3 cellular contexts compared by ENCODE assay signal in the genomic region with DNA sequence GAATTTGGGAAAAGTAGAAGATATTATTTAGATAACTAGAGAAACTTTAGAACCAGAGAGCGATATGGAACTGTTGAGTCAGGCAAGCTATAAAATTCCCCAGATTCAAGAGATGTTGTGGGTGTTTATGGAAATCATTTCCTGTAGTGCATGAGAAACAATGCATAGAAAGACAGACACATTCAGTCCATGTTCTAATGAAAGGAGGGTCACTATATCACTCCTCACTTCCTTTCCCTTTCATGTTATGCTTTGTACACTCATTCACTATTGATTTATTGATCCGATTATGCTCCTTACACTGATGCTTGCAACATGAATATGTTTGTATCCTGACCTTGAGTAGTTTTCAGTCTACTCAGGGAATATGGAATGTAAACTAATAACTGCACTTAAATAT.
TF ChIP-seq lines count a peak whose summit lies in the region.

No MANE protein-coding gene starts in this region.

TF ChIP-seq in SK-N-SH, 30 proteins besides CTCF, POLR2A, EP300 and RAD21 (continued from another document):
- TF ChIP-seq RCOR1 (IDR thresholded peaks at IDR 0.05; ENCODE audit: low read length) (no peak), GABPA (IDR thresholded peaks at IDR 0.05; ENCODE audit: low read depth) (no peak), GATA2 (CRISPR knock-in tag; IDR thresholded peaks at IDR 0.05) (no peak), NRF1 (IDR thresholded peaks at IDR 0.05; ENCODE audit: low read depth, low read length) (no peak), PBX3 (IDR thresholded peaks at IDR 0.05) (no peak)
- TF ChIP-seq, protein P1, sequence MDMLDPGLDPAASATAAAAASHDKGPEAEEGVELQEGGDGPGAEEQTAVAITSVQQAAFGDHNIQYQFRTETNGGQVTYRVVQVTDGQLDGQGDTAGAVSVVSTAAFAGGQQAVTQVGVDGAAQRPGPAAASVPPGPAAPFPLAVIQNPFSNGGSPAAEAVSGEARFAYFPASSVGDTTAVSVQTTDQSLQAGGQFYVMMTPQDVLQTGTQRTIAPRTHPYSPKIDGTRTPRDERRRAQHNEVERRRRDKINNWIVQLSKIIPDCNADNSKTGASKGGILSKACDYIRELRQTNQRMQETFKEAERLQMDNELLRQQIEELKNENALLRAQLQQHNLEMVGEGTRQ (IDR thresholded peaks at IDR 0.05; ENCODE audit: borderline replicate concordance, low read depth, low read length): no peak
- TF ChIP-seq, protein P2, sequence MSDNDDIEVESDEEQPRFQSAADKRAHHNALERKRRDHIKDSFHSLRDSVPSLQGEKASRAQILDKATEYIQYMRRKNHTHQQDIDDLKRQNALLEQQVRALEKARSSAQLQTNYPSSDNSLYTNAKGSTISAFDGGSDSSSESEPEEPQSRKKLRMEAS (IDR thresholded peaks at IDR 0.05; ENCODE audit: low read depth): no peak
TF ChIP-seq in SK-N-SH: peak in this region for 0.

TF ChIP-seq in SK-N-SH treated with all-trans-retinoic acid at 6 μM for 48 hours, 23 proteins besides CTCF, POLR2A, EP300 and RAD21 (continued from another document):
- TF ChIP-seq TSHZ2 (CRISPR knock-in tag; IDR thresholded peaks at IDR 0.05) (no peak), TCF4 (CRISPR knock-in tag; IDR thresholded peaks at IDR 0.05; ENCODE audit: borderline replicate concordance) (no peak), PATZ1 (CRISPR knock-in tag; IDR thresholded peaks at IDR 0.05; ENCODE audit: borderline replicate concordance) (no peak), ISL1 (CRISPR knock-in tag; IDR thresholded peaks at IDR 0.05) (no peak), ESRRG (CRISPR knock-in tag; IDR thresholded peaks at IDR 0.05) (no peak), TOX (CRISPR knock-in tag; IDR thresholded peaks at IDR 0.05; ENCODE audit: borderline replicate concordance) (no peak), PPARA (CRISPR knock-in tag; IDR thresholded peaks at IDR 0.05; ENCODE audit: borderline replicate concordance) (no peak), SNAI2 (CRISPR knock-in tag; IDR thresholded peaks at IDR 0.05) (no peak)
- TF ChIP-seq, protein P3, sequence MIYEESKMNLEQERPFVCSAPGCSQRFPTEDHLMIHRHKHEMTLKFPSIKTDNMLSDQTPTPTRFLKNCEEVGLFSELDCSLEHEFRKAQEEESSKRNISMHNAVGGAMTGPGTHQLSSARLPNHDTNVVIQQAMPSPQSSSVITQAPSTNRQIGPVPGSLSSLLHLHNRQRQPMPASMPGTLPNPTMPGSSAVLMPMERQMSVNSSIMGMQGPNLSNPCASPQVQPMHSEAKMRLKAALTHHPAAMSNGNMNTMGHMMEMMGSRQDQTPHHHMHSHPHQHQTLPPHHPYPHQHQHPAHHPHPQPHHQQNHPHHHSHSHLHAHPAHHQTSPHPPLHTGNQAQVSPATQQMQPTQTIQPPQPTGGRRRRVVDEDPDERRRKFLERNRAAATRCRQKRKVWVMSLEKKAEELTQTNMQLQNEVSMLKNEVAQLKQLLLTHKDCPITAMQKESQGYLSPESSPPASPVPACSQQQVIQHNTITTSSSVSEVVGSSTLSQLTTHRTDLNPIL (CRISPR knock-in tag; IDR thresholded peaks at IDR 0.05; ENCODE audit: low read depth): no peak
- TF ChIP-seq, protein P4, sequence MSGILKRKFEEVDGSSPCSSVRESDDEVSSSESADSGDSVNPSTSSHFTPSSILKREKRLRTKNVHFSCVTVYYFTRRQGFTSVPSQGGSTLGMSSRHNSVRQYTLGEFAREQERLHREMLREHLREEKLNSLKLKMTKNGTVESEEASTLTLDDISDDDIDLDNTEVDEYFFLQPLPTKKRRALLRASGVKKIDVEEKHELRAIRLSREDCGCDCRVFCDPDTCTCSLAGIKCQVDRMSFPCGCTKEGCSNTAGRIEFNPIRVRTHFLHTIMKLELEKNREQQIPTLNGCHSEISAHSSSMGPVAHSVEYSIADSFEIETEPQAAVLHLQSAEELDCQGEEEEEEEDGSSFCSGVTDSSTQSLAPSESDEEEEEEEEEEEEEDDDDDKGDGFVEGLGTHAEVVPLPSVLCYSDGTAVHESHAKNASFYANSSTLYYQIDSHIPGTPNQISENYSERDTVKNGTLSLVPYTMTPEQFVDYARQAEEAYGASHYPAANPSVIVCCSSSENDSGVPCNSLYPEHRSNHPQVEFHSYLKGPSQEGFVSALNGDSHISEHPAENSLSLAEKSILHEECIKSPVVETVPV (CRISPR knock-in tag; IDR thresholded peaks at IDR 0.05): no peak

TF ChIP-seq in HCT116, 20 proteins besides CTCF, POLR2A, EP300 and RAD21 (continued from another document):
- no peak for TF ChIP-seq SRF (IDR thresholded peaks at IDR 0.05; ENCODE audit: low read depth)
- TF ChIP-seq, protein P2 (IDR thresholded peaks at IDR 0.05): no peak
- no peak for TF ChIP-seq ATF3 (IDR thresholded peaks at IDR 0.05)
- no peak for TF ChIP-seq CEBPB (IDR thresholded peaks at IDR 0.05; ENCODE audit: low read depth)
- TF ChIP-seq YY1 (IDR thresholded peaks at IDR 0.05; ENCODE audit: extremely low read depth, insufficient replicate concordance, low read depth, low read length): no peak
- TF ChIP-seq EZH2 (IDR thresholded peaks at IDR 0.05): no peak
- no peak for TF ChIP-seq EZH2phosphoT487 (IDR thresholded peaks at IDR 0.05; ENCODE audit: borderline replicate concordance)
- no peak for TF ChIP-seq SP1 (IDR thresholded peaks at IDR 0.05; ENCODE audit: low read depth)
- TF ChIP-seq, protein P5, sequence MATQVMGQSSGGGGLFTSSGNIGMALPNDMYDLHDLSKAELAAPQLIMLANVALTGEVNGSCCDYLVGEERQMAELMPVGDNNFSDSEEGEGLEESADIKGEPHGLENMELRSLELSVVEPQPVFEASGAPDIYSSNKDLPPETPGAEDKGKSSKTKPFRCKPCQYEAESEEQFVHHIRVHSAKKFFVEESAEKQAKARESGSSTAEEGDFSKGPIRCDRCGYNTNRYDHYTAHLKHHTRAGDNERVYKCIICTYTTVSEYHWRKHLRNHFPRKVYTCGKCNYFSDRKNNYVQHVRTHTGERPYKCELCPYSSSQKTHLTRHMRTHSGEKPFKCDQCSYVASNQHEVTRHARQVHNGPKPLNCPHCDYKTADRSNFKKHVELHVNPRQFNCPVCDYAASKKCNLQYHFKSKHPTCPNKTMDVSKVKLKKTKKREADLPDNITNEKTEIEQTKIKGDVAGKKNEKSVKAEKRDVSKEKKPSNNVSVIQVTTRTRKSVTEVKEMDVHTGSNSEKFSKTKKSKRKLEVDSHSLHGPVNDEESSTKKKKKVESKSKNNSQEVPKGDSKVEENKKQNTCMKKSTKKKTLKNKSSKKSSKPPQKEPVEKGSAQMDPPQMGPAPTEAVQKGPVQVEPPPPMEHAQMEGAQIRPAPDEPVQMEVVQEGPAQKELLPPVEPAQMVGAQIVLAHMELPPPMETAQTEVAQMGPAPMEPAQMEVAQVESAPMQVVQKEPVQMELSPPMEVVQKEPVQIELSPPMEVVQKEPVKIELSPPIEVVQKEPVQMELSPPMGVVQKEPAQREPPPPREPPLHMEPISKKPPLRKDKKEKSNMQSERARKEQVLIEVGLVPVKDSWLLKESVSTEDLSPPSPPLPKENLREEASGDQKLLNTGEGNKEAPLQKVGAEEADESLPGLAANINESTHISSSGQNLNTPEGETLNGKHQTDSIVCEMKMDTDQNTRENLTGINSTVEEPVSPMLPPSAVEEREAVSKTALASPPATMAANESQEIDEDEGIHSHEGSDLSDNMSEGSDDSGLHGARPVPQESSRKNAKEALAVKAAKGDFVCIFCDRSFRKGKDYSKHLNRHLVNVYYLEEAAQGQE (IDR thresholded peaks at IDR 0.05; ENCODE audit: low read depth): no peak
- TF ChIP-seq ZFX (IDR thresholded peaks at IDR 0.05): no peak
